Comparison of ENCODE assay signal across 9 cellular contexts in genomic region chr12:31316964-31317363, GRCh38. TPM values are rescaled to one million over a fixed set of nuclear protein-coding genes. Genes with fewer than 3 reads are reported as not detected.
A peak's percentile ranks its signal among the peaks of the same experiment; 100 is the strongest.
DNase-seq lines count a peak whose midpoint lies in the region; ATAC-seq and TF ChIP-seq lines count a peak whose summit lies in the region.
"Had no signal": no experiment of that assay in that cellular context is flagged by ENCODE, and none has a peak within 500 bp of the region (broad histone marks: within the 10 kb centered on the region; RNA-seq: fewer than 3 reads in every experiment).

No MANE protein-coding gene starts in this region.

- H2AFZ ChIP-seq in OCI-LY7 (ENCODE audit: low read length): no peak overlapping the region

- CTCF ChIA-PET in activated CD4-positive, alpha-beta T cell treated with anti-CD3 and anti-CD28 coated beads for 36 hours (lab: Charles Lee): interaction anchor here (0.9 to 1.8 kb wide), 2 partner anchors 23 to 45 kb away, joined by 4 to 8 read pairs; no protein-coding TSS in a partner anchor
- CTCF ChIA-PET in OCI-LY7 (lab: Charles Lee; ENCODE audit: unreplicated experiment): no interaction called here

- H4K20me1 ChIP-seq in OCI-LY7 (ENCODE audit: insufficient read depth, low read length): peaks cover 52% of the 10 kb centered on the region

- peaks cover 42% of the 10 kb centered on the region for H3K36me3 Mint-ChIP-seq in activated CD4-positive, alpha-beta T cell treated with anti-CD3 and anti-CD28 coated beads for 36 hours (ENCODE audit: low read depth)

- H3K9me2 ChIP-seq in OCI-LY7 (ENCODE audit: insufficient read depth, low read length): no peaks in the 10 kb centered on the region

- TF ChIP-seq EP300 in stomach (IDR thresholded peaks at IDR 0.05): no peak

- no peaks in the 10 kb centered on the region for H3K27me3 Mint-ChIP-seq in activated CD4-positive, alpha-beta T cell treated with anti-CD3 and anti-CD28 coated beads for 36 hours

- H3K4me3 ChIP-seq in OCI-LY7 (ENCODE audit: low read depth, low read length, poor library complexity, severe bottlenecking) (peak overlapping the region; percentile 70), esophagus squamous epithelium (peak overlapping the region in 2 of 4 donors; percentile 26 to 56), stomach (peak overlapping the region in 3 of 4 donors; percentile 24 to 37 (median 35))

- peaks cover 9% of the 10 kb centered on the region for H3K9me3 ChIP-seq in OCI-LY7 (ENCODE audit: low read length)
- no peaks in the 10 kb centered on the region for H3K9me3 ChIP-seq in esophagus squamous epithelium
- no peaks in the 10 kb centered on the region for H3K9me3 ChIP-seq in stomach

- H3K4me1 Mint-ChIP-seq in activated CD4-positive, alpha-beta T cell treated with anti-CD3 and anti-CD28 coated beads for 36 hours: peaks cover 79% of the 10 kb centered on the region

- H3K9me3 Mint-ChIP-seq in activated CD4-positive, alpha-beta T cell treated with anti-CD3 and anti-CD28 coated beads for 36 hours (ENCODE audit: low read depth): no peaks in the 10 kb centered on the region

- H3K36me3 ChIP-seq in OCI-LY7 (ENCODE audit: insufficient read depth, low read length) (peaks cover 37% of the 10 kb centered on the region), esophagus squamous epithelium (no peaks in the 10 kb centered on the region), stomach (no peaks in the 10 kb centered on the region)

- POLR2A ChIA-PET in activated CD4-positive, alpha-beta T cell treated with anti-CD3 and anti-CD28 coated beads for 36 hours (lab: Charles Lee): no interaction called here
- POLR2A ChIA-PET in OCI-LY7 (lab: Charles Lee): interaction anchor here (0.7 to 2.0 kb wide), 7 partner anchors 9 to 250 kb away, joined by 3 to 9 read pairs (median 3); partner anchors contain the start of gene SINHCAF

- H3K27ac ChIP-seq in OCI-LY7 (ENCODE audit: low read depth, low read length, poor library complexity, severe bottlenecking): peak overlapping the region; percentile 33
- H3K27ac ChIP-seq in esophagus squamous epithelium: peak overlapping the region in 3 of 4 donors; percentile 7 to 65 (median 44)
- H3K27ac ChIP-seq in stomach: peak overlapping the region in 3 of 5 donors; percentile 34 to 67 (median 45)
- H3K27ac ChIP-seq: C4-2B had no signal

- TF ChIP-seq CTCF in OCI-LY7 (conservative IDR thresholded peaks at IDR 0.05; ENCODE audit: low read length) (no peak), esophagus squamous epithelium (IDR thresholded peaks at IDR 0.05) (no peak), stomach (IDR thresholded peaks at IDR 0.05) (no peak)

- peak overlapping the region; percentile 87 for H3K4me2 ChIP-seq in OCI-LY7 (ENCODE audit: low read length)

- TF ChIP-seq POLR2A in esophagus squamous epithelium (IDR thresholded peaks at IDR 0.05) (no peak), stomach (IDR thresholded peaks at IDR 0.05) (no peak)

- H3K27me3 ChIP-seq in esophagus squamous epithelium: no peaks in the 10 kb centered on the region
- H3K27me3 ChIP-seq in stomach: no peaks in the 10 kb centered on the region

- H3K79me2 ChIP-seq in OCI-LY7 (ENCODE audit: insufficient read depth, low read depth, low read length): peaks cover 100% of the 10 kb centered on the region

- DNase-seq in activated CD4-positive, alpha-beta T cell treated with anti-CD3 and anti-CD28 coated beads for 36 hours: no peak
- no peak for DNase-seq in activated CD4-positive, alpha-beta T cell treated with anti-CD3 and anti-CD28 coated beads, Interleukin-2, amount 50 U/mL, for 1 hour
- DNase-seq in OCI-LY7 (ENCODE audit: low spot score): no peak
- no peak for DNase-seq in esophagus squamous epithelium (lab: John Stamatoyannopoulos, UW)
- no peak for DNase-seq in stomach
- no peak for DNase-seq in mucosa of gallbladder (ENCODE audit: low spot score)
- no peak for DNase-seq in Ammon's horn (ENCODE audit: low spot score)
- no peak for DNase-seq in activated CD4-positive, CD25-positive, alpha-beta regulatory T cell treated with anti-CD3 and anti-CD28 coated beads, Interleukin-2, amount 50 U/mL, for 72 hours

- intact Hi-C loops in activated CD4-positive, alpha-beta T cell treated with anti-CD3 and anti-CD28 coated beads for 36 hours (cut with DNase I, micrococcal nuclease): loop anchor here in 1 of 2 experiments (1.0 kb wide), 1 partner anchor 9 kb away; the partner anchor contains the start of gene SINHCAF
- intact Hi-C loops in OCI-LY7 (cut with micrococcal nuclease; ENCODE audit: unreplicated experiment): no loop called here
- intact Hi-C loops in esophagus squamous epithelium (cut with DNase I): no loop called here
- intact Hi-C loops in stomach (cut with DNase I; ENCODE audit: low total_unique reads): no loop called here

- BruUV-seq in OCI-LY7 (replicated peaks; lab: Mats Ljungman, UMichigan): no TSS peak

- peak overlapping the region; percentile 76 for H3K4me3 Mint-ChIP-seq in activated CD4-positive, alpha-beta T cell treated with anti-CD3 and anti-CD28 coated beads for 36 hours

- WGBS in esophagus squamous epithelium, 2 donors: 23 to 24% methylated on average over 2 of the region's 2 CpGs
- WGBS in stomach, 5 donors: 23 to 37% (median 31%) methylated on average over 2 of the region's 2 CpGs

- H3K27ac Mint-ChIP-seq in activated CD4-positive, alpha-beta T cell treated with anti-CD3 and anti-CD28 coated beads for 36 hours: peak overlapping the region; percentile 95

- H3K4me1 ChIP-seq in OCI-LY7 (ENCODE audit: insufficient read depth, low read length, poor library complexity, severe bottlenecking) (peaks cover 53% of the 10 kb centered on the region), esophagus squamous epithelium (peaks cover 5 to 71% (median 16%) of the 10 kb centered on the region in 3 donors), stomach (peaks cover 17 to 58% (median 34%) of the 10 kb centered on the region in 4 donors)

- peak; percentile 24 for ATAC-seq in activated CD4-positive, alpha-beta T cell treated with anti-CD3 and anti-CD28 coated beads for 36 hours

RNA-seq across cellular contexts. Expression of gene SINHCAF, which starts 9.0 kb away (rescaled TPM):
- 100 to 1,000 TPM; 187 to 211 TPM for total RNA-seq in activated CD4-positive, alpha-beta T cell treated with anti-CD3 and anti-CD28 coated beads for 36 hours
- 51.0 and 54.0 TPM in 2 replicates for total RNA-seq in OCI-LY7 (2014; rRNA removed; shearing (Covaris generic))
- 86.2 and 94.1 TPM in 2 replicates for total RNA-seq in OCI-LY7 (2022)
- total RNA-seq in esophagus squamous epithelium: 10 to 100 TPM; 52.2 to 71.9 (median 62.0) TPM
- 10 to 100 TPM; 17.5 to 93.5 (median 34.5) TPM for total RNA-seq in stomach
- polyA plus RNA-seq in stomach: 10 to 100 TPM; 19.1 to 24.3 (median 20.8) TPM
- total RNA-seq in mucosa of gallbladder: 73.3 TPM
